Comparison of ENCODE assay signal across 25 cellular contexts in the genomic region with DNA sequence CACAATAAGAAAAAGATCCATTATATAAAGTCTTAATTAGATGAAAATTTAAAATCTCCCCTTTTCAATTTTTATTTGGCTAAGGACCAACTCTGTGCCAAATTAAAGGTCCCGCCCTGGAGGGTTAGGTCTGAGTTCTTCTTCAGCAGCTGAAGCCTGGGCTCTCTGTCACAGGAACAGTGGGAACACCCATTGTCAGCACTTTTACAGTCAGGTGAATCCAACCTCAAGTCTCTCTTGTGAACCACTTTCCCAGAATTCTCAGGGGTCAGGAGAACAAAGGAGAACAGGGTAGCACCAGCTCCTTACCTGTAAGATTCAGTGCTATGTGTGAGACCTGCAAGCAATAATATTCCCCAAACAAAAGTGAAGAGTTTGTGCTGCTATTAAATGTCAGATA. TPM values are rescaled to one million over a fixed set of nuclear protein-coding genes. Genes with fewer than 3 reads are reported as not detected.
DNase-seq lines count a peak whose midpoint lies in the region; ATAC-seq, FAIRE-seq and TF ChIP-seq lines count a peak whose summit lies in the region.
"Had no signal": no experiment of that assay in that cellular context is flagged by ENCODE, and none has a peak within 500 bp of the region (broad histone marks: within the 10 kb centered on the region; RNA-seq: fewer than 3 reads in every experiment).

No MANE protein-coding gene starts in this region.

- peak overlapping the region; percentile 16 for H3K27ac Mint-ChIP-seq in activated naive CD8-positive, alpha-beta T cell
- H3K27ac Mint-ChIP-seq in activated naive CD8-positive, alpha-beta T cell treated with anti-CD3 and anti-CD28 coated beads, Interleukin-2, amount 50 U/mL, for 24 hours, result no peak overlapping the region
- H3K27ac Mint-ChIP-seq: CD4-positive, alpha-beta T cell; HFFc6 had no signal

- no peak for FAIRE-seq in A549 (lab: Jason Lieb, UNC)
- FAIRE-seq in K562 (lab: Jason Lieb, UNC), result no peak
- FAIRE-seq: A204.1, D721Med, GM12891, GM18507, H54 had no signal

- whole genome bisulfite sequencing in A549 (ENCODE audit: missing lambda C conversion rate), result 88% methylated on average over 1 of the region's 1 CpG
- 79% methylated on average over 1 of the region's 1 CpG for WGBS in K562 (ENCODE audit: insufficient coverage, low coverage, missing lambda C conversion rate)

- H3K9me3 ChIP-seq in A549 (no peaks in the 10 kb centered on the region), K562 (replicated peaks; ENCODE audit: control insufficient read depth, insufficient read depth, low read depth, low read length) (no peaks in the 10 kb centered on the region)
- H3K9me3 ChIP-seq: BE2C; BLaER1 treated with 17β-estradiol and CSF1 and Interleukin-3, amounts not matched to agents 10 nM and 100 nM; HAP-1 had no signal

- CTCF ChIA-PET in A549 (lab: Yijun Ruan, JAX) (interaction anchor here (1.0 to 2.1 kb wide), 3 partner anchors 10 to 16 kb away, joined by 3 to 6 read pairs (median 5); no protein-coding TSS in a partner anchor), K562 (lab: Yijun Ruan, JAX; ENCODE audit: low intra/inter-chr PET ratio) (no interaction called here)

- peak overlapping the region; percentile 79 for H2AFZ ChIP-seq in K562 (ENCODE audit: low read depth, low read length)
- H2AFZ ChIP-seq: GM23248 had no signal

- no peak for DNase-seq in activated naive CD8-positive, alpha-beta T cell treated with anti-CD3 and anti-CD28 coated beads, Interleukin-2, amount 50 U/mL, for 24 hours
- DNase-seq in A549 (ENCODE audit: low read depth in 1 of 2, low spot score in 1 of 2), result no peak
- no peak for DNase-seq in K562 (ENCODE audit: extremely low read depth in 1 of 4, low spot score in 3 of 4)
- DNase-seq in Kasumi-1 (lab: John Stamatoyannopoulos, UW), result no peak
- DNase-seq: ACHN; AML-193; BE2C; CD4-positive, alpha-beta T cell; CD8-positive, alpha-beta memory T cell; DMS 273 treated with DMSO at 0.1 percent for 48 hours; DMS79; EL; GDM1; GM23248; HFFc6 had no signal

- H4K20me1 ChIP-seq in K562 (replicated peaks; ENCODE audit: control insufficient read depth, insufficient read depth, low read length), result no peaks in the 10 kb centered on the region
- H4K20me1 ChIP-seq: BLaER1 treated with 17β-estradiol and CSF1 and Interleukin-3, amounts not matched to agents 10 nM and 100 nM had no signal

- intact Hi-C loops in K562 (cut with micrococcal nuclease), result no loop called here

- no peak for TF ChIP-seq CTCF in A549 (IDR thresholded peaks at IDR 0.05)
- TF ChIP-seq CTCF in K562 (IDR thresholded peaks at IDR 0.05 in 2 of 3, conservative IDR thresholded peaks at IDR 0.05 in 1 of 3; ENCODE audit: insufficient read depth in 2 of 3, low read depth in 1 of 3, low read length in 3 of 3), result no peak

- no peak for TF ChIP-seq POLR2A in A549 (IDR thresholded peaks at IDR 0.05; ENCODE audit: low read length)
- TF ChIP-seq POLR2A in K562 (conservative IDR thresholded peaks at IDR 0.05), result no peak

- H3K4me1 ChIP-seq in A549 (peaks cover 29% of the 10 kb centered on the region), K562 (replicated peaks in 1 of 2; ENCODE audit: control insufficient read depth in 2 of 2, insufficient read depth in 2 of 2, low read length in 2 of 2) (peaks cover 5 to 8% of the 10 kb centered on the region in 2 experiments; a peak in 4 of 5 replicates)
- H3K4me1 ChIP-seq: BE2C, HAP-1 had no signal

- H3K4me3 Mint-ChIP-seq in activated naive CD8-positive, alpha-beta T cell, result no peak overlapping the region
- H3K4me3 Mint-ChIP-seq in activated naive CD8-positive, alpha-beta T cell treated with anti-CD3 and anti-CD28 coated beads, Interleukin-2, amount 50 U/mL, for 24 hours, result no peak overlapping the region
- H3K4me3 Mint-ChIP-seq: CD14-positive monocyte; CD4-positive, alpha-beta T cell; CD8-positive, alpha-beta memory T cell; HFFc6 had no signal

- H3K27me3 ChIP-seq in K562 (ENCODE audit: control insufficient read depth in 2 of 2, insufficient read depth in 2 of 2, low read length in 2 of 2), result no peaks in the 10 kb centered on the region
- H3K27me3 ChIP-seq: BE2C; BLaER1 treated with 17β-estradiol and CSF1 and Interleukin-3, amounts not matched to agents 10 nM and 100 nM had no signal

- no peaks in the 10 kb centered on the region for H3K9me3 Mint-ChIP-seq in activated naive CD8-positive, alpha-beta T cell (ENCODE audit: low read depth)
- H3K9me3 Mint-ChIP-seq in activated naive CD8-positive, alpha-beta T cell treated with anti-CD3 and anti-CD28 coated beads, Interleukin-2, amount 50 U/mL, for 24 hours, result no peaks in the 10 kb centered on the region
- H3K9me3 Mint-ChIP-seq: CD14-positive monocyte; CD4-positive, alpha-beta T cell; CD8-positive, alpha-beta memory T cell; HFFc6 had no signal

- H3K4me2 ChIP-seq in A549 (no peak overlapping the region), K562 (ENCODE audit: insufficient read depth, low read length) (no peak overlapping the region)
- H3K4me2 ChIP-seq: BLaER1 treated with 17β-estradiol and CSF1 and Interleukin-3, amounts not matched to agents 10 nM and 100 nM had no signal

- H3K27ac ChIP-seq in A549, result peak overlapping the region in 1 of 2 experiments; percentile 12; a peak in 1 of 6 replicates
- no peak overlapping the region for H3K27ac ChIP-seq in K562 (ENCODE audit: extremely low read depth, low read depth, low read length)
- H3K27ac ChIP-seq: BLaER1 treated with 17β-estradiol and CSF1 and Interleukin-3, amounts not matched to agents 10 nM and 100 nM; GM23248 had no signal

- H3K9ac ChIP-seq in K562 (ENCODE audit: insufficient read depth in 1 of 2, low read depth in 2 of 2, low read length in 2 of 2), result peak overlapping the region in 1 of 2 experiments; percentile 48; a peak in 1 of 4 replicates
- H3K9ac ChIP-seq: BLaER1 treated with 17β-estradiol and CSF1 and Interleukin-3, amounts not matched to agents 10 nM and 100 nM; GM23248 had no signal

- H3K79me2 ChIP-seq in K562 (ENCODE audit: control insufficient read depth, insufficient read depth, low read length), result no peaks in the 10 kb centered on the region

- POLR2A ChIA-PET in A549 (lab: Yijun Ruan, JAX) (no interaction called here), K562 (lab: Yijun Ruan, JAX) (interaction anchor here (1.0 to 7.8 kb wide), 2 partner anchors 10 to 59 kb away, joined by 3 to 183 read pairs; no protein-coding TSS in a partner anchor)

- no peaks in the 10 kb centered on the region for H3K27me3 Mint-ChIP-seq in activated naive CD8-positive, alpha-beta T cell
- no peaks in the 10 kb centered on the region for H3K27me3 Mint-ChIP-seq in activated naive CD8-positive, alpha-beta T cell treated with anti-CD3 and anti-CD28 coated beads, Interleukin-2, amount 50 U/mL, for 24 hours
- H3K27me3 Mint-ChIP-seq: CD4-positive, alpha-beta T cell; CD8-positive, alpha-beta memory T cell had no signal

- H3K36me3 ChIP-seq in K562 (ENCODE audit: control insufficient read depth, insufficient read depth, low read length), result no peaks in the 10 kb centered on the region
- H3K36me3 ChIP-seq: BE2C; BLaER1 treated with 17β-estradiol and CSF1 and Interleukin-3, amounts not matched to agents 10 nM and 100 nM; HAP-1 had no signal

- no peak overlapping the region for H3K4me3 ChIP-seq in A549
- no peak overlapping the region for H3K4me3 ChIP-seq in K562
- H3K4me3 ChIP-seq: BLaER1 treated with 17β-estradiol and CSF1 and Interleukin-3, amounts not matched to agents 10 nM and 100 nM; GM23248; HAP-1 had no signal

- no peaks in the 10 kb centered on the region for H3K36me3 Mint-ChIP-seq in activated naive CD8-positive, alpha-beta T cell
- no peaks in the 10 kb centered on the region for H3K36me3 Mint-ChIP-seq in activated naive CD8-positive, alpha-beta T cell treated with anti-CD3 and anti-CD28 coated beads, Interleukin-2, amount 50 U/mL, for 24 hours (ENCODE audit: low read depth)
- H3K36me3 Mint-ChIP-seq: CD14-positive monocyte; CD8-positive, alpha-beta memory T cell had no signal

- ATAC-seq in activated naive CD8-positive, alpha-beta T cell treated with anti-CD3 and anti-CD28 coated beads, Interleukin-2, amount 50 U/mL, for 24 hours, result no peak
- ATAC-seq in A549 (no peak), K562 (no peak), GM19035 (IDR thresholded peaks at IDR 0.05; ENCODE audit: unreplicated experiment) (no peak)

- H3K4me1 Mint-ChIP-seq in activated naive CD8-positive, alpha-beta T cell (ENCODE audit: low read depth), result peaks cover 11% of the 10 kb centered on the region
- peaks cover 12% of the 10 kb centered on the region for H3K4me1 Mint-ChIP-seq in activated naive CD8-positive, alpha-beta T cell treated with anti-CD3 and anti-CD28 coated beads, Interleukin-2, amount 50 U/mL, for 24 hours

- TF ChIP-seq RAD21 in A549 (conservative IDR thresholded peaks at IDR 0.05 in 1 of 2, IDR thresholded peaks at IDR 0.05 in 1 of 2) (no peak), K562 (CRISPR knock-in tag; conservative IDR thresholded peaks at IDR 0.05 in 1 of 2, IDR thresholded peaks at IDR 0.05 in 1 of 2) (no peak)

- BruUV-seq in K562 (replicated peaks; lab: Mats Ljungman, UMichigan), result no TSS peak

- no peak for TF ChIP-seq EP300 in A549 (IDR thresholded peaks at IDR 0.05)
- TF ChIP-seq EP300 in K562 (IDR thresholded peaks at IDR 0.05; ENCODE audit: low read length), result no peak

- H3K9me1 ChIP-seq in K562 (ENCODE audit: control insufficient read depth, insufficient read depth, low read length), result no peaks in the 10 kb centered on the region

- in situ Hi-C loops in K562 (cut with MboI), result loop anchor here (25.0 kb wide), 2 partner anchors 266 to 709 kb away; no protein-coding TSS in a partner anchor

RNA-seq across cellular contexts. Expression of gene HJV, which starts 25.1 kb away (rescaled TPM):
- polyA plus RNA-seq in A549 (2011; rRNA removed) (0.07 TPM in 1 of 2 replicates, not detected in the other), A549 (2017; fragmentation: RNase III; extraction: RNeasy Plus Mini Kit Qiagen cat#74134 plus additional on column Dnase treatment) (not detected in 3 replicates), K562 (2011; rRNA removed) (3.2 and 6.6 TPM in 2 replicates), K562 (2014; fragmentation: Illumina TruSeq; extraction: Trizol) (2.7 and 3.0 TPM in 2 replicates), K562 (2014; fragmentation: Nextera tagmentation; extraction: Ambion mirVana) (1 to 10 TPM; 1.0 to 1.3 TPM), K562 (2014; rRNA removed) (2.4 and 5.5 TPM in 2 replicates)
- not detected in 2 replicates for polyA plus RNA-seq in A549 (2012; cell fraction: cytosol; rRNA removed)
- not detected in 2 replicates for polyA plus RNA-seq in A549 (2012; cell fraction: nucleus; rRNA removed)
- polyA minus RNA-seq in A549 (2011; rRNA and poly(A)+ RNA removed), result not detected in 2 replicates
- 6.4 and 7.7 TPM in 2 replicates for total RNA-seq in K562 (2011; cell fraction: chromatin; rRNA removed; ENCODE audit: low replicate concordance)
- 5.4 and 7.8 TPM in 2 replicates for total RNA-seq in K562 (2011; cell fraction: nucleolus; rRNA removed)
- 6.4 and 6.9 TPM in 2 replicates for total RNA-seq in K562 (2011; cell fraction: nucleoplasm; rRNA removed)
- total RNA-seq in K562 (2014; rRNA removed) (1.1 and 2.5 TPM in 2 replicates), K562 (2014; rRNA removed; fragmentation: Illumina TruSeq; extraction: Trizol) (2.1 and 3.3 TPM in 2 replicates), K562 (2015; rRNA removed; fragmentation: Illumina TruSeq; extraction: Trizol) (1.9 and 2.9 TPM in 2 replicates), K562 (2021) (2.1 and 2.9 TPM in 2 replicates)
- 3.0 and 4.6 TPM in 2 replicates for polyA plus RNA-seq in K562 (2011; cell fraction: cytosol; rRNA removed)
- 3.7 and 5.5 TPM in 2 replicates for polyA plus RNA-seq in K562 (2011; cell fraction: nucleus; rRNA removed)
- polyA plus RNA-seq in K562 (2012), result 2.9 and 4.8 TPM in 2 replicates
- 4.3 and 4.5 TPM in 2 replicates for polyA minus RNA-seq in K562 (2011; rRNA and poly(A)+ RNA removed)
- 0.73 and 2.8 TPM in 2 replicates for polyA minus RNA-seq in K562 (2011; cell fraction: cytosol; rRNA and poly(A)+ RNA removed)
- 2.3 and 2.7 TPM in 2 replicates for polyA minus RNA-seq in K562 (2011; cell fraction: nucleus; rRNA and poly(A)+ RNA removed)
- total RNA-seq: CD4-positive, alpha-beta T cell; CD8-positive, alpha-beta memory T cell; GM23248; HFFc6 had no signal
- polyA plus RNA-seq: CD14-positive monocyte; CD8-positive, alpha-beta memory T cell; GM23248 had no signal

RNA-seq across cellular contexts. Expression of gene TXNIP, which starts 50.3 kb away (rescaled TPM):
- polyA plus RNA-seq in A549 (2011; rRNA removed) (3.1 and 3.3 TPM in 2 replicates), A549 (2017; fragmentation: RNase III; extraction: RNeasy Plus Mini Kit Qiagen cat#74134 plus additional on column Dnase treatment) (0.05 to 0.11 TPM in 2 of 3 replicates, not detected in the other), K562 (2011; rRNA removed) (499 and 553 TPM in 2 replicates), K562 (2014; fragmentation: Illumina TruSeq; extraction: Trizol) (253 and 295 TPM in 2 replicates), K562 (2014; fragmentation: Nextera tagmentation; extraction: Ambion mirVana) (100 to 1,000 TPM; 120 to 237 TPM), K562 (2014; rRNA removed) (249 and 259 TPM in 2 replicates)
- polyA plus RNA-seq in A549 (2012; cell fraction: cytosol; rRNA removed), result 0.06 and 0.08 TPM in 2 replicates
- 0.05 and 0.09 TPM in 2 replicates for polyA plus RNA-seq in A549 (2012; cell fraction: nucleus; rRNA removed)
- 4.3 and 4.7 TPM in 2 replicates for polyA minus RNA-seq in A549 (2011; rRNA and poly(A)+ RNA removed)
- 1,167 and 1,393 TPM in 2 replicates for total RNA-seq in K562 (2011; cell fraction: chromatin; rRNA removed; ENCODE audit: low replicate concordance)
- total RNA-seq in K562 (2011; cell fraction: nucleolus; rRNA removed), result 716 and 782 TPM in 2 replicates
- 756 and 864 TPM in 2 replicates for total RNA-seq in K562 (2011; cell fraction: nucleoplasm; rRNA removed)
- total RNA-seq in K562 (2014; rRNA removed) (202 and 226 TPM in 2 replicates), K562 (2014; rRNA removed; fragmentation: Illumina TruSeq; extraction: Trizol) (278 and 307 TPM in 2 replicates), K562 (2015; rRNA removed; fragmentation: Illumina TruSeq; extraction: Trizol) (217 and 235 TPM in 2 replicates), K562 (2021) (257 and 263 TPM in 2 replicates)
- polyA plus RNA-seq in K562 (2011; cell fraction: cytosol; rRNA removed), result 244 and 270 TPM in 2 replicates
- 1,140 and 1,617 TPM in 2 replicates for polyA plus RNA-seq in K562 (2011; cell fraction: nucleus; rRNA removed)
- 256 and 452 TPM in 2 replicates for polyA plus RNA-seq in K562 (2012)
- 595 and 605 TPM in 2 replicates for polyA minus RNA-seq in K562 (2011; rRNA and poly(A)+ RNA removed)
- 116 and 223 TPM in 2 replicates for polyA minus RNA-seq in K562 (2011; cell fraction: cytosol; rRNA and poly(A)+ RNA removed)
- polyA minus RNA-seq in K562 (2011; cell fraction: nucleus; rRNA and poly(A)+ RNA removed), result 667 and 1,436 TPM in 2 replicates

Comparison
In these comparisons a context has a peak if more than half of its experiments do, and no peak if none do; other contexts are left out.
1. RNA of gene TXNIP, which starts 50.3 kb away (polyA plus RNA-seq): 120 to 1,617 TPM in K562; 0.05 to 3.3 TPM in A549; every median in the first group is over 10 times any median in the second.